8 cellular contexts compared by ENCODE assay signal in genomic region chrX:150693782-150694574, GRCh38. TPM values are rescaled to one million over a fixed set of nuclear protein-coding genes. Genes with fewer than 3 reads are reported as not detected.
DNase-seq lines count a peak whose midpoint lies in the region; ATAC-seq, FAIRE-seq and TF ChIP-seq lines count a peak whose summit lies in the region.

No MANE protein-coding gene starts in this region.

- intact Hi-C loops in activated naive CD4-positive, alpha-beta T cell treated with anti-CD3 and anti-CD28 coated beads for 36 hours (cut with micrococcal nuclease), result loop anchor here (1.0 to 5.0 kb wide), 6 partner anchors 126 to 1152 kb away; partner anchors contain the start of genes CD99L2, EOLA1, MAMLD1 and MTM1
- intact Hi-C loops in head of caudate nucleus (cut with DNase I), result no loop called here
- intact Hi-C loops in pancreas (cut with DNase I), result no loop called here
- intact Hi-C loops in vagina (cut with DNase I), result no loop called here

- H3K79me2 ChIP-seq in DOHH2 (ENCODE audit: control insufficient read depth, low read length), result peaks cover 53% of the 10 kb centered on the region

- H3F3A ChIP-seq in DOHH2 (ENCODE audit: control insufficient read depth, insufficient read depth), result peaks cover 8% of the 10 kb centered on the region

- CTCF ChIA-PET in activated naive CD4-positive, alpha-beta T cell treated with anti-CD3 and anti-CD28 coated beads for 36 hours (lab: Charles Lee), result interaction anchor here (1.5 to 3.3 kb wide), 4 partner anchors 10 to 24 kb away, joined by 9 to 15 read pairs (median 10); no protein-coding TSS in a partner anchor

- peak overlapping the region; percentile 94 for H3K27ac ChIP-seq in DOHH2 (ENCODE audit: low read depth, low read length)
- H3K27ac ChIP-seq in pancreas, result peak overlapping the region; percentile 52 to 87 (median 78)
- H3K27ac ChIP-seq in vagina, result peak overlapping the region; percentile 84

- WGBS in pancreas, 2 donors, result 2 to 23% methylated on average over 27 to 33 of the region's 33 CpGs

- peaks cover 5% of the 10 kb centered on the region for H3K9me3 Mint-ChIP-seq in activated naive CD4-positive, alpha-beta T cell treated with anti-CD3 and anti-CD28 coated beads for 36 hours

- no peak for TF ChIP-seq CTCF in DOHH2 (IDR thresholded peaks at IDR 0.05; ENCODE audit: low read depth, low read length, poor library complexity, severe bottlenecking)
- no peak for TF ChIP-seq CTCF in pancreas (IDR thresholded peaks at IDR 0.05)
- no peak for TF ChIP-seq CTCF in vagina (IDR thresholded peaks at IDR 0.05)

- peak; percentile 6 for DNase-seq in HT1080 (ENCODE audit: low read depth)
- peak; percentile 92 for DNase-seq in RPMI8226
- DNase-seq in activated naive CD4-positive, alpha-beta T cell treated with anti-CD3 and anti-CD28 coated beads for 36 hours, result peak; percentile 85
- peak in 28 of 42 donors; percentile 4 to 58 (median 28) for DNase-seq in head of caudate nucleus
- peak; percentile 52 to 90 (median 72) for DNase-seq in pancreas
- DNase-seq in vagina (ENCODE audit: extremely low spot score in 2 of 2), result no peak

- FAIRE-seq in pancreas (lab: Jason Lieb, UNC), result no peak

- H3K9me2 ChIP-seq in DOHH2 (replicated peaks; ENCODE audit: control insufficient read depth, low read length), result no peaks in the 10 kb centered on the region

- H3K4me2 ChIP-seq in DOHH2 (ENCODE audit: low read length), result peak overlapping the region; percentile 81

- H3K4me1 Mint-ChIP-seq in activated naive CD4-positive, alpha-beta T cell treated with anti-CD3 and anti-CD28 coated beads for 36 hours (ENCODE audit: low read depth), result peaks cover 64% of the 10 kb centered on the region

- no peaks in the 10 kb centered on the region for H3K27me3 ChIP-seq in DOHH2 (ENCODE audit: control insufficient read depth, low read length)
- no peaks in the 10 kb centered on the region for H3K27me3 ChIP-seq in pancreas
- H3K27me3 ChIP-seq in vagina, result no peaks in the 10 kb centered on the region

- no peaks in the 10 kb centered on the region for H3K27me3 Mint-ChIP-seq in activated naive CD4-positive, alpha-beta T cell treated with anti-CD3 and anti-CD28 coated beads for 36 hours (ENCODE audit: low read depth)

- H4K20me1 ChIP-seq in DOHH2 (ENCODE audit: control insufficient read depth, insufficient read depth, low read depth, low read length), result no peaks in the 10 kb centered on the region

- H3K36me3 Mint-ChIP-seq in activated naive CD4-positive, alpha-beta T cell treated with anti-CD3 and anti-CD28 coated beads for 36 hours (ENCODE audit: low read depth), result peaks cover 29% of the 10 kb centered on the region

- H3K9me3 ChIP-seq in DOHH2 (ENCODE audit: control insufficient read depth, insufficient read depth, low read length) (no peaks in the 10 kb centered on the region), pancreas (no peaks in the 10 kb centered on the region), vagina (no peaks in the 10 kb centered on the region)

- peak overlapping the region; percentile 90 for H3K4me3 Mint-ChIP-seq in activated naive CD4-positive, alpha-beta T cell treated with anti-CD3 and anti-CD28 coated beads for 36 hours

- H3K4me3 ChIP-seq in DOHH2 (ENCODE audit: low read length) (peak overlapping the region; percentile 77), pancreas (peak overlapping the region; percentile 9 to 48 (median 26)), vagina (peak overlapping the region; percentile 57 to 59)

- no peak for TF ChIP-seq POLR2A in vagina (IDR thresholded peaks at IDR 0.05)

- peaks cover 49% of the 10 kb centered on the region for H3K4me1 ChIP-seq in DOHH2 (ENCODE audit: control insufficient read depth, low read length)
- H3K4me1 ChIP-seq in pancreas, result peaks cover 0 to 4% (median 0%) of the 10 kb centered on the region in 3 donors
- peaks cover 7% of the 10 kb centered on the region for H3K4me1 ChIP-seq in vagina

- ATAC-seq in GM21447 (IDR thresholded peaks at IDR 0.05; ENCODE audit: unreplicated experiment) (peak; percentile 63), pancreas (peak; percentile 72 to 82 (median 76))

- H3K36me3 ChIP-seq in DOHH2 (ENCODE audit: control insufficient read depth, low read length) (peaks cover 32% of the 10 kb centered on the region), pancreas (no peaks in the 10 kb centered on the region), vagina (no peaks in the 10 kb centered on the region)

- H3K27ac Mint-ChIP-seq in activated naive CD4-positive, alpha-beta T cell treated with anti-CD3 and anti-CD28 coated beads for 36 hours, result peak overlapping the region; percentile 97

RNA-seq across cellular contexts. Expression of gene MTMR1, which starts 0.8 kb away (rescaled TPM):
- total RNA-seq in HT1080 (2014; rRNA removed; shearing (Covaris generic)), result 6.5 and 10.7 TPM in 2 replicates
- 5.4 and 6.0 TPM in 2 replicates for polyA plus RNA-seq in HT1080 (2015; cell fraction: cytosol; rRNA removed)
- polyA plus RNA-seq in HT1080 (2015; cell fraction: nucleus; rRNA removed), result 6.6 and 8.0 TPM in 2 replicates
- total RNA-seq in activated naive CD4-positive, alpha-beta T cell treated with anti-CD3 and anti-CD28 coated beads for 36 hours, result 10 to 100 TPM; 63.6 to 65.7 TPM
- total RNA-seq in pancreas (10 to 100 TPM in 4 of 6 donors, 1 to 10 TPM in 2; 7.2 to 14.0 (median 10.2) TPM), vagina (22.6 TPM)
- polyA plus RNA-seq in pancreas, result 10 to 100 TPM in 1 of 2 donors, 1 to 10 TPM in 1; 6.8 to 10.6 TPM

Comparison
In these comparisons a context has a peak if more than half of its experiments do, and no peak if none do; other contexts are left out.
1. H3K4me3 ChIP-seq: peak in every context shown above with its lines; median percentile 77 in DOHH2; 58 in vagina; 26 in pancreas.
2. DNase-seq: peak in HT1080 (single experiment), RPMI8226 (single experiment), activated naive CD4-positive, alpha-beta T cell treated with anti-CD3 and anti-CD28 coated beads for 36 hours (single experiment), head of caudate nucleus (28 of 42) and pancreas (6 of 6); none in vagina (0 of 2).
3. Peak in every context shown above with its lines, with median percentiles within 50 percentile points of each other: H3K27ac ChIP-seq.